36 cellular contexts compared by ENCODE assay signal in the genomic region with DNA sequence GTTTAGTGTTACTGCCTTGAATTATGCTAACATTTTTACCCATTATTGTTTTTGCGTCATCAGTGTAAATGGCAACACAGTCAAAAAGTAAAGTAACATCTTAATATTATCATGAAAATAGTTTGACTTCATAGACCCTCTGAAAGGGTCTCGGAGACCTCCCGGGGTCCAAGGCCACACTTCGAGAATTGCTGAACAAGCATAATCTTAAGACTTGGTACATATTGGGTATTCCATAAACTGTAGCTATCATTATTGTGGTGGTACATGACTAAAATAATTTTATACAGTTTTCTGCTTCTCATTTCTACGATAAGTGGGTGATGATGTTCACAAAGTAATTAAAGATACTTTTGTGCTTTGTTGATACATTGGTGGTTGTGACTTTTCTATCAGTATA. TPM values are rescaled to one million over a fixed set of nuclear protein-coding genes. Genes with fewer than 3 reads are reported as not detected.
"Had no signal": no experiment of that assay in that cellular context is flagged by ENCODE, and none has a peak within 500 bp of the region (broad histone marks: within the 10 kb centered on the region; RNA-seq: fewer than 3 reads in every experiment).

No MANE protein-coding gene starts in this region.

- H3K27me3 ChIP-seq: ascending aorta, breast epithelium had no signal

- H3K4me3 Mint-ChIP-seq: activated B cell treated with CpG ODN at 0.5 μM for 24 hours; activated CD4-positive, alpha-beta memory T cell treated with anti-CD3 and anti-CD28 coated beads for 36 hours; activated CD4-positive, alpha-beta T cell treated with anti-CD3 and anti-CD28 coated beads, Interleukin-2, amount 10 ng/mL, durations not matched to agents 24 days and 14 days; activated CD8-positive, alpha-beta T cell treated with anti-CD3 and anti-CD28 coated beads for 36 hours; activated naive CD4-positive, alpha-beta T cell treated with anti-CD3 and anti-CD28 coated beads, Interleukin-2, amount 10 ng/mL, durations not matched to agents 7 days and 5 days; activated naive CD4-positive, alpha-beta T cell treated with anti-CD3 and anti-CD28 coated beads, Interleukin-2, amount 50 U/mL, for 24 hours; activated naive CD8-positive, alpha-beta T cell; activated naive CD8-positive, alpha-beta T cell treated with anti-CD3 and anti-CD28 coated beads, Interleukin-2, amount 10 ng/mL, durations not matched to agents 7 days and 5 days; activated naive CD8-positive, alpha-beta T cell treated with anti-CD3 and anti-CD28 coated beads, Interleukin-2, amount 50 U/mL, for 24 hours; activated T-cell treated with anti-CD3 and anti-CD28 coated beads, Interleukin-2, amount 50 U/mL, for 4 hours; brain; T-helper 1 cell treated with Interleukin-12 subunit alpha and Interleukin-12 subunit beta and Interleukin-4 antibody, amounts not matched to agents 30 μg/mL and 1 μg/mL, for 36 hours; T-helper 2 cell treated with Interferon-gamma antibody and Interleukin-4, amounts not matched to agents 5 μg/mL and 100 μg/mL, for 36 hours had no signal

- H3K9me3 ChIP-seq: ascending aorta, breast epithelium had no signal

- H3K4me3 ChIP-seq: ascending aorta, breast epithelium had no signal

- ATAC-seq: activated CD8-positive, alpha-beta T cell treated with anti-CD3 and anti-CD28 coated beads for 36 hours; activated naive CD8-positive, alpha-beta T cell treated with anti-CD3 and anti-CD28 coated beads, Interleukin-2, amount 50 U/mL, for 24 hours; activated T-cell treated with anti-CD3 and anti-CD28 coated beads, Interleukin-2, amount 50 U/mL, for 4 hours had no signal

- H3K27ac Mint-ChIP-seq: activated B cell treated with CpG ODN at 0.5 μM for 24 hours; activated CD4-positive, alpha-beta memory T cell treated with anti-CD3 and anti-CD28 coated beads for 36 hours; activated CD4-positive, alpha-beta T cell treated with anti-CD3 and anti-CD28 coated beads, Interleukin-2, amount 10 ng/mL, durations not matched to agents 24 days and 14 days; activated CD8-positive, alpha-beta T cell treated with anti-CD3 and anti-CD28 coated beads for 36 hours; activated naive CD4-positive, alpha-beta T cell treated with anti-CD3 and anti-CD28 coated beads, Interleukin-2, amount 10 ng/mL, durations not matched to agents 7 days and 5 days; activated naive CD4-positive, alpha-beta T cell treated with anti-CD3 and anti-CD28 coated beads, Interleukin-2, amount 50 U/mL, for 24 hours; activated naive CD8-positive, alpha-beta T cell; activated naive CD8-positive, alpha-beta T cell treated with anti-CD3 and anti-CD28 coated beads, Interleukin-2, amount 10 ng/mL, durations not matched to agents 7 days and 5 days; activated naive CD8-positive, alpha-beta T cell treated with anti-CD3 and anti-CD28 coated beads, Interleukin-2, amount 50 U/mL, for 24 hours; activated T-helper 2 cell treated with anti-CD3 and anti-CD28 coated beads, Interferon-gamma antibody, Interleukin-2, Interleukin-4, amounts not matched to agents 10 μg/mL and 5 μg/mL and 100 μg/mL, durations not matched to agents 14 hours and 24 hours and 36 hours; brain; T-helper 1 cell treated with Interleukin-12 subunit alpha and Interleukin-12 subunit beta and Interleukin-4 antibody, amounts not matched to agents 30 μg/mL and 1 μg/mL, for 36 hours; T-helper 2 cell treated with Interferon-gamma antibody and Interleukin-4, amounts not matched to agents 5 μg/mL and 100 μg/mL, for 36 hours had no signal

- H3K9me3 Mint-ChIP-seq: activated B cell treated with CpG ODN at 0.5 μM for 24 hours; activated CD4-positive, alpha-beta memory T cell treated with anti-CD3 and anti-CD28 coated beads for 36 hours; activated CD4-positive, alpha-beta T cell treated with anti-CD3 and anti-CD28 coated beads, Interleukin-2, amount 10 ng/mL, durations not matched to agents 24 days and 14 days; activated CD8-positive, alpha-beta T cell treated with anti-CD3 and anti-CD28 coated beads for 36 hours; activated naive CD4-positive, alpha-beta T cell treated with anti-CD3 and anti-CD28 coated beads, Interleukin-2, amount 10 ng/mL, durations not matched to agents 7 days and 5 days; activated naive CD4-positive, alpha-beta T cell treated with anti-CD3 and anti-CD28 coated beads, Interleukin-2, amount 50 U/mL, for 24 hours; activated naive CD8-positive, alpha-beta T cell treated with anti-CD3 and anti-CD28 coated beads, Interleukin-2, amount 10 ng/mL, durations not matched to agents 7 days and 5 days; activated naive CD8-positive, alpha-beta T cell treated with anti-CD3 and anti-CD28 coated beads, Interleukin-2, amount 50 U/mL, for 24 hours; activated T-cell treated with anti-CD3 and anti-CD28 coated beads, Interleukin-2, amount 50 U/mL, for 4 hours; activated T-helper 2 cell treated with anti-CD3 and anti-CD28 coated beads, Interferon-gamma antibody, Interleukin-2, Interleukin-4, amounts not matched to agents 10 μg/mL and 5 μg/mL and 100 μg/mL, durations not matched to agents 14 hours and 24 hours and 36 hours; brain; T-helper 1 cell treated with Interleukin-12 subunit alpha and Interleukin-12 subunit beta and Interleukin-4 antibody, amounts not matched to agents 30 μg/mL and 1 μg/mL, for 36 hours; T-helper 2 cell treated with Interferon-gamma antibody and Interleukin-4, amounts not matched to agents 5 μg/mL and 100 μg/mL, for 36 hours had no signal

- H3K4me1 ChIP-seq: breast epithelium had no signal

- H3K27me3 Mint-ChIP-seq: activated B cell treated with CpG ODN at 0.5 μM for 24 hours; activated CD4-positive, alpha-beta memory T cell treated with anti-CD3 and anti-CD28 coated beads for 36 hours; activated CD4-positive, alpha-beta T cell treated with anti-CD3 and anti-CD28 coated beads, Interleukin-2, amount 10 ng/mL, durations not matched to agents 24 days and 14 days; activated CD8-positive, alpha-beta T cell treated with anti-CD3 and anti-CD28 coated beads for 36 hours; activated naive CD4-positive, alpha-beta T cell treated with anti-CD3 and anti-CD28 coated beads, Interleukin-2, amount 10 ng/mL, durations not matched to agents 7 days and 5 days; activated naive CD4-positive, alpha-beta T cell treated with anti-CD3 and anti-CD28 coated beads, Interleukin-2, amount 50 U/mL, for 24 hours; activated naive CD8-positive, alpha-beta T cell; activated naive CD8-positive, alpha-beta T cell treated with anti-CD3 and anti-CD28 coated beads, Interleukin-2, amount 10 ng/mL, durations not matched to agents 7 days and 5 days; activated naive CD8-positive, alpha-beta T cell treated with anti-CD3 and anti-CD28 coated beads, Interleukin-2, amount 50 U/mL, for 24 hours; brain had no signal

- FAIRE-seq: TTC549 had no signal

- H3K36me3 ChIP-seq: breast epithelium had no signal

- H3K36me3 Mint-ChIP-seq: activated CD4-positive, alpha-beta memory T cell treated with anti-CD3 and anti-CD28 coated beads for 36 hours; activated naive CD8-positive, alpha-beta T cell; brain had no signal

- H3K27ac ChIP-seq: ascending aorta, breast epithelium, VCaP had no signal

- DNase-seq: activated B cell treated with CpG ODN at 0.5 μM for 24 hours; activated CD4-positive, alpha-beta memory T cell treated with anti-CD3 and anti-CD28 coated beads for 36 hours; activated CD4-positive, alpha-beta T cell treated with anti-CD3 and anti-CD28 coated beads for 4 hours; activated CD4-positive, alpha-beta T cell treated with anti-CD3 and anti-CD28 coated beads, Interleukin-2, amount 10 ng/mL, durations not matched to agents 24 days and 14 days; activated CD4-positive, alpha-beta T cell treated with anti-CD3 and anti-CD28 coated beads, Interleukin-2, amount 50 U/mL, for 1 hour; activated CD4-positive, alpha-beta T cell treated with anti-CD3 and anti-CD28 coated beads, Interleukin-2, amount 50 U/mL, for 4 hours; activated CD4-positive, CD25-positive, alpha-beta regulatory T cell treated with anti-CD3 and anti-CD28 coated beads, Interleukin-2, amount 50 U/mL, for 72 hours; activated CD8-positive, alpha-beta memory T cell treated with anti-CD3 and anti-CD28 coated beads, Interleukin-2, amount 50 U/mL, for 4 hours; activated CD8-positive, alpha-beta T cell treated with anti-CD3 and anti-CD28 coated beads for 36 hours; activated effector memory CD4-positive, alpha-beta T cell treated with Interleukin-2 at 50 U/mL for 16 hours; activated gamma-delta T cell; activated naive CD4-positive, alpha-beta T cell treated with anti-CD3 and anti-CD28 coated beads, Interleukin-2, amount 10 ng/mL, durations not matched to agents 7 days and 5 days; activated naive CD4-positive, alpha-beta T cell treated with Interleukin-2 at 50 U/mL for 16 hours; activated naive CD8-positive, alpha-beta T cell treated with anti-CD3 and anti-CD28 coated beads, Interleukin-2, amount 10 ng/mL, durations not matched to agents 7 days and 5 days; activated naive CD8-positive, alpha-beta T cell treated with anti-CD3 and anti-CD28 coated beads, Interleukin-2, amount 50 U/mL, for 24 hours; activated T-cell treated with anti-CD3 and anti-CD28 coated beads for 4 hours; activated T-cell treated with anti-CD3 and anti-CD28 coated beads, Interleukin-2, amount 50 U/mL, for 1 hour; activated T-cell treated with anti-CD3 and anti-CD28 coated beads, Interleukin-2, amount 50 U/mL, for 4 hours; amygdala; anterior cingulate cortex; central memory CD4-positive, alpha-beta T cell; T-helper 1 cell; T-helper 2 cell; T-helper 9 cell had no signal

RNA-seq across cellular contexts. Expression of a gene that starts 32.6 kb away (rescaled TPM):
- total RNA-seq: activated B cell treated with CpG ODN at 0.5 μM for 24 hours; activated CD4-positive, alpha-beta memory T cell treated with anti-CD3 and anti-CD28 coated beads for 36 hours; activated CD4-positive, alpha-beta T cell treated with anti-CD3 and anti-CD28 coated beads, Interleukin-2, amount 10 ng/mL, durations not matched to agents 24 days and 14 days; activated CD8-positive, alpha-beta memory T cell treated with anti-CD3 and anti-CD28 coated beads for 36 hours; activated CD8-positive, alpha-beta T cell treated with anti-CD3 and anti-CD28 coated beads for 36 hours; activated T-cell treated with anti-CD3 and anti-CD28 coated beads, Interleukin-2, amount 50 U/mL, for 4 hours; activated T-helper 2 cell treated with anti-CD3 and anti-CD28 coated beads, Interferon-gamma antibody, Interleukin-2, Interleukin-4, amounts not matched to agents 10 μg/mL and 5 μg/mL and 100 μg/mL, durations not matched to agents 14 hours and 24 hours and 36 hours; ascending aorta; breast epithelium; cerebellum had no signal
